In the genomic region with DNA sequence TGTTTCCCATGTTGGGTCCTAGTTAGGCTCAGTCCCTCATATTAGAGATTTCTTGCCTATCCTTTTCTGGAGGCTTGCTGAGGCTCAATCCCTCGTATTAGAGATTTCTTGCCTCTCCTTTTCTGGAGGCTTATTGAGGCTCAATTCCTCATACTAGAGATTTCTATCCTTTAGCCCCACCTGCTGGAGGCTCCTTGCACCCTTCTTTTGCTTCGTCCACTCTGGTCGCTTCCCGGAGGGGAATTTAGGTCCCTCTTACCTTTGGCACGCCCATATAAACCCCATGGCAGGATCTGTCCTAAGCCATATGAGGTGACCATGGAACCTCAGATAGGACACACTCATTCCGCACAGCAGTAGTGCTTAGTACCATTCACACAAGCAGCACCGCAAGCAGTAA, we compare ENCODE assay signal across 13 cellular contexts. TPM values are rescaled to one million over a fixed set of nuclear protein-coding genes. Genes with fewer than 3 reads are reported as not detected.
DNase-seq lines count a peak whose midpoint lies in the region; ATAC-seq and TF ChIP-seq lines count a peak whose summit lies in the region.
"Had no signal": no experiment of that assay in that cellular context is flagged by ENCODE, and none has a peak within 500 bp of the region (broad histone marks: within the 10 kb centered on the region; RNA-seq: fewer than 3 reads in every experiment).

No MANE protein-coding gene starts in this region.

- no peaks in the 10 kb centered on the region for H3K9me3 Mint-ChIP-seq in MCF 10A (ENCODE audit: unreplicated experiment)

- H3K9me2 ChIP-seq in OCI-LY1 (ENCODE audit: low read depth, low read length) = no peaks in the 10 kb centered on the region
- H3K9me2 ChIP-seq: SK-N-SH had no signal

- H3K27me3 ChIP-seq in mammary epithelial cell (ENCODE audit: insufficient read depth, low read length) (no peaks in the 10 kb centered on the region), OCI-LY1 (ENCODE audit: insufficient read depth, low read length) (no peaks in the 10 kb centered on the region)

- BruUV-seq in MCF 10A (replicated peaks; lab: Mats Ljungman, UMichigan) (no TSS peak), mammary epithelial cell (replicated peaks; lab: Mats Ljungman, UMichigan) (no TSS peak)

- H3K9me3 ChIP-seq in mammary epithelial cell (replicated peaks; ENCODE audit: insufficient read depth, low read length) (peaks cover 7% of the 10 kb centered on the region), OCI-LY1 (ENCODE audit: low read length) (peaks cover 7% of the 10 kb centered on the region; the same call in 1 of the 2 replicates)
- H3K9me3 ChIP-seq: SK-N-SH had no signal

- H3K4me3 Mint-ChIP-seq in MCF 10A (ENCODE audit: unreplicated experiment) = no peak overlapping the region

- 79% methylated on average over 6 of the region's 7 CpGs for WGBS in mammary epithelial cell (ENCODE audit: low coverage, missing lambda C conversion rate)

- no peak overlapping the region for H3K27ac Mint-ChIP-seq in MCF 10A (ENCODE audit: low read depth, unreplicated experiment)

- H3K4me1 ChIP-seq in mammary epithelial cell (ENCODE audit: insufficient read depth, low read length) (no peaks in the 10 kb centered on the region), OCI-LY1 (ENCODE audit: insufficient read depth, low read length, severe bottlenecking) (peaks cover 2% of the 10 kb centered on the region)

- in situ Hi-C loops in mammary epithelial cell (cut with MboI; ENCODE audit: low sequenced_read_pairs in 2 of 2) = no loop called here

- POLR2A ChIA-PET in MCF 10A (lab: Yijun Ruan, JAX) = no interaction called here

- DNase-seq in MCF 10A (ENCODE audit: unreplicated experiment) = peak; percentile 46
- no peak for DNase-seq in mammary epithelial cell
- peak; percentile 36 to 53 for DNase-seq in erythroblast (lab: John Stamatoyannopoulos, UW)
- DNase-seq in retinal pigment epithelial cell (ENCODE audit: low read depth) = no peak
- DNase-seq: activated T-cell treated with anti-CD3 and anti-CD28 coated beads for 4 hours; CD4-positive, alpha-beta memory T cell; mucosa of descending colon; NCI-H1436; SK-N-SH had no signal

- no peaks in the 10 kb centered on the region for H4K20me1 ChIP-seq in mammary epithelial cell (ENCODE audit: insufficient read depth, low read length)
- H4K20me1 ChIP-seq in OCI-LY1 (ENCODE audit: insufficient read depth, low read length) = no peaks in the 10 kb centered on the region

- intact Hi-C loops in MCF 10A (cut with micrococcal nuclease) (loop anchor here (1.0 to 5.0 kb wide), 2 partner anchors 148 to 292 kb away; no protein-coding TSS in a partner anchor), mammary epithelial cell (cut with micrococcal nuclease) (loop anchor here (1.0 kb wide), 1 partner anchor 148 kb away; no protein-coding TSS in a partner anchor)

- no peaks in the 10 kb centered on the region for H3K36me3 Mint-ChIP-seq in MCF 10A (ENCODE audit: insufficient read depth, unreplicated experiment)

- no peak overlapping the region for H3K9ac ChIP-seq in mammary epithelial cell (ENCODE audit: insufficient read depth, low read length)
- H3K9ac ChIP-seq in OCI-LY1 (ENCODE audit: low read length) = no peak overlapping the region
- H3K9ac ChIP-seq: SK-N-SH had no signal

- TF ChIP-seq POLR2A in erythroblast (IDR thresholded peaks at IDR 0.05; ENCODE audit: low read length) = no peak

- H3K4me3 ChIP-seq in mammary epithelial cell (replicated peaks in 1 of 3; ENCODE audit: insufficient read depth in 1 of 3, low read depth in 2 of 3, low read length in 3 of 3) (no peak overlapping the region), OCI-LY1 (ENCODE audit: low read depth, low read length, poor library complexity, severe bottlenecking) (no peak overlapping the region), retinal pigment epithelial cell (ENCODE audit: low read length) (no peak overlapping the region)
- H3K4me3 ChIP-seq: mucosa of descending colon had no signal

- H3K79me2 ChIP-seq in mammary epithelial cell (ENCODE audit: insufficient read depth, low read length) (no peaks in the 10 kb centered on the region), OCI-LY1 (ENCODE audit: insufficient read depth, low read length) (no peaks in the 10 kb centered on the region)

- dilution Hi-C loops in mammary epithelial cell (cut with HindIII; ENCODE audit: low sequenced_read_pairs) = loop anchor here (5.0 to 10.0 kb wide), 3 partner anchors 43 to 328 kb away; no protein-coding TSS in a partner anchor

- no peaks in the 10 kb centered on the region for H3F3A ChIP-seq in OCI-LY1 (ENCODE audit: insufficient read depth, low read length)

- ATAC-seq in HG02623 (IDR thresholded peaks at IDR 0.05; ENCODE audit: unreplicated experiment) = no peak
- no peak for ATAC-seq in GM18861 (IDR thresholded peaks at IDR 0.05; ENCODE audit: unreplicated experiment)
- ATAC-seq in GM18511 (IDR thresholded peaks at IDR 0.05; ENCODE audit: unreplicated experiment) = no peak
- ATAC-seq: mucosa of descending colon had no signal

- H3K4me1 Mint-ChIP-seq in MCF 10A (ENCODE audit: insufficient read depth, unreplicated experiment) = no peaks in the 10 kb centered on the region

- peak; percentile 40 for TF ChIP-seq CTCF in MCF 10A (IDR thresholded peaks at IDR 0.05; ENCODE audit: unreplicated experiment)
- no peak for TF ChIP-seq CTCF in mammary epithelial cell (conservative IDR thresholded peaks at IDR 0.05 in 1 of 2, IDR thresholded peaks at IDR 0.05 in 1 of 2; ENCODE audit: extremely low read depth in 1 of 2, insufficient read depth in 1 of 2, low read depth in 1 of 2, low read length in 2 of 2)
- peak; percentile 30; the same call in 1 of the 2 replicates for TF ChIP-seq CTCF in OCI-LY1 (IDR thresholded peaks at IDR 0.05; ENCODE audit: low read length)
- TF ChIP-seq CTCF in retinal pigment epithelial cell (conservative IDR thresholded peaks at IDR 0.05; ENCODE audit: low read depth, low read length) = peak; percentile 46

- H3K27ac ChIP-seq in mammary epithelial cell (ENCODE audit: insufficient read depth, low read depth, low read length) (no peak overlapping the region), OCI-LY1 (ENCODE audit: low read depth, low read length, poor library complexity, severe bottlenecking) (no peak overlapping the region)

- H2AFZ ChIP-seq in mammary epithelial cell (ENCODE audit: low read depth, low read length) (no peak overlapping the region), OCI-LY1 (ENCODE audit: low read length) (no peak overlapping the region)

- H3K4me2 ChIP-seq in mammary epithelial cell (ENCODE audit: insufficient read depth, low read depth, low read length) = no peak overlapping the region
- no peak overlapping the region for H3K4me2 ChIP-seq in OCI-LY1 (ENCODE audit: low read length)
- H3K4me2 ChIP-seq: SK-N-SH had no signal

- CTCF ChIA-PET in MCF 10A (lab: Yijun Ruan, JAX) = interaction anchor here (0.6 kb wide), 1 partner anchor 217 kb away, joined by 3 read pairs; no protein-coding TSS in a partner anchor
- CTCF ChIA-PET in mammary epithelial cell (lab: Charles Lee; ENCODE audit: low non-redundant PET) = no interaction called here

- H3K36me3 ChIP-seq in mammary epithelial cell (ENCODE audit: insufficient read depth, low read length) = no peaks in the 10 kb centered on the region
- no peaks in the 10 kb centered on the region; the same call in 1 of the 2 replicates for H3K36me3 ChIP-seq in OCI-LY1 (ENCODE audit: insufficient read depth, low read length)

- H3K27me3 Mint-ChIP-seq in MCF 10A (ENCODE audit: insufficient read depth, unreplicated experiment) = no peaks in the 10 kb centered on the region
- H3K27me3 Mint-ChIP-seq: CD4-positive, alpha-beta memory T cell had no signal

RNA-seq across cellular contexts. Expression of gene CYP2D6, which starts 15.9 kb away (rescaled TPM):
- 2.0 and 3.5 TPM in 2 replicates for total RNA-seq in MCF 10A (2022)
- total RNA-seq in mammary epithelial cell = 1 to 10 TPM; 1.0 to 2.7 TPM
- polyA plus RNA-seq in mammary epithelial cell = 0.32 TPM
- polyA minus RNA-seq in mammary epithelial cell = not detected

RNA-seq across cellular contexts. Expression of gene NDUFA6, which starts 24.1 kb away (rescaled TPM):
- total RNA-seq in MCF 10A (2022) = 74.9 and 80.4 TPM in 2 replicates
- total RNA-seq in mammary epithelial cell = 10 to 100 TPM; 32.2 to 98.7 TPM
- 57.6 TPM for polyA plus RNA-seq in mammary epithelial cell
- polyA minus RNA-seq in mammary epithelial cell = 32.3 TPM

RNA-seq across cellular contexts. Expression of gene SMDT1, which starts 35.2 kb away (rescaled TPM):
- total RNA-seq in MCF 10A (2022) (76.9 and 96.7 TPM in 2 replicates), mammary epithelial cell (10 to 100 TPM in 1 of 2 donors, 1 to 10 TPM in 1; 2.7 to 47.1 TPM)
- polyA plus RNA-seq in mammary epithelial cell = 35.9 TPM
- 21.2 TPM for polyA minus RNA-seq in mammary epithelial cell

RNA-seq across cellular contexts. Expression of gene PHETA2, which starts 40.7 kb away (rescaled TPM):
- total RNA-seq in MCF 10A (2022) (0.27 TPM in 1 of 2 replicates, not detected in the other), mammary epithelial cell (1 to 10 TPM in 1 of 2 donors, under 1 TPM in 1; 0.71 to 4.3 TPM)
- polyA plus RNA-seq in mammary epithelial cell = 1.3 TPM
- polyA minus RNA-seq in mammary epithelial cell = 3.8 TPM

RNA-seq across cellular contexts. Expression of gene NAGA, which starts 44.1 kb away (rescaled TPM):
- total RNA-seq in MCF 10A (2022) = 8.0 and 9.1 TPM in 2 replicates
- total RNA-seq in mammary epithelial cell = 10 to 100 TPM; 15.8 to 23.5 TPM
- polyA plus RNA-seq in mammary epithelial cell = 22.1 TPM
- polyA minus RNA-seq in mammary epithelial cell = 44.7 TPM

Comparison
In these comparisons a context has a peak if more than half of its experiments do, and no peak if none do; other contexts are left out.
1. DNase-seq: peak in MCF 10A (single experiment) and erythroblast (2 of 2); none in mammary epithelial cell (single experiment) and retinal pigment epithelial cell (single experiment).
2. CTCF ChIP-seq: peak in MCF 10A (single experiment), OCI-LY1 (single experiment) and retinal pigment epithelial cell (single experiment); none in mammary epithelial cell (0 of 2).